9 cellular contexts compared by ENCODE assay signal in genomic region chr7:55020481-55020871, GRCh38. TPM values are rescaled to one million over a fixed set of nuclear protein-coding genes. Genes with fewer than 3 reads are reported as not detected.
A peak's percentile ranks its signal among the peaks of the same experiment; 100 is the strongest.
DNase-seq lines count a peak whose midpoint lies in the region; ATAC-seq and TF ChIP-seq lines count a peak whose summit lies in the region.
"Had no signal": no experiment of that assay in that cellular context is flagged by ENCODE, and none has a peak within 500 bp of the region (broad histone marks: within the 10 kb centered on the region; RNA-seq: fewer than 3 reads in every experiment).

No MANE protein-coding gene starts in this region.

- no peak overlapping the region for H3K27ac Mint-ChIP-seq in WTC11
- no peak overlapping the region for H3K27ac Mint-ChIP-seq in natural killer cell
- H3K27ac Mint-ChIP-seq: T-helper 1 cell treated with Interleukin-12 subunit alpha and Interleukin-12 subunit beta and Interleukin-4 antibody, amounts not matched to agents 30 μg/mL and 1 μg/mL, for 36 hours had no signal

- H3K4me1 ChIP-seq in ES-I3 (ENCODE audit: insufficient read depth, low read length) (peaks cover 8% of the 10 kb centered on the region), left ventricle myocardium inferior (peaks cover 37% of the 10 kb centered on the region)

- H3K4me3 Mint-ChIP-seq in WTC11 (peak overlapping the region; percentile 55), natural killer cell (no peak overlapping the region)
- H3K4me3 Mint-ChIP-seq: T-helper 1 cell treated with Interleukin-12 subunit alpha and Interleukin-12 subunit beta and Interleukin-4 antibody, amounts not matched to agents 30 μg/mL and 1 μg/mL, for 36 hours had no signal

- H3K9me3 ChIP-seq in ES-I3 (ENCODE audit: control insufficient read depth, insufficient read depth, low read length) (no peaks in the 10 kb centered on the region), left ventricle myocardium inferior (replicated peaks) (no peaks in the 10 kb centered on the region)

- peaks cover 5% of the 10 kb centered on the region; the same call in 1 of the 2 replicates for H3K4me1 Mint-ChIP-seq in WTC11
- no peaks in the 10 kb centered on the region for H3K4me1 Mint-ChIP-seq in natural killer cell

- CTCF ChIA-PET in WTC11 (lab: Charles Lee) = interaction anchor here (0.7 to 3.5 kb wide), 4 partner anchors 17 to 234 kb away, joined by 3 to 16 read pairs (median 3); no protein-coding TSS in a partner anchor

- intact Hi-C loops in left ventricle myocardium inferior (cut with micrococcal nuclease) (no loop called here), natural killer cell (cut with micrococcal nuclease) (no loop called here)

- peak overlapping the region; percentile 96 for H3K27ac ChIP-seq in left ventricle myocardium inferior (replicated peaks)

- TF ChIP-seq CTCF in WTC11 (IDR thresholded peaks at IDR 0.05) (no peak), left ventricle myocardium inferior (IDR thresholded peaks at IDR 0.05; ENCODE audit: borderline replicate concordance) (no peak), retinal pigment epithelial cell (conservative IDR thresholded peaks at IDR 0.05; ENCODE audit: low read depth, low read length) (no peak), natural killer cell (IDR thresholded peaks at IDR 0.05) (no peak)

- no peaks in the 10 kb centered on the region for H3K9me3 Mint-ChIP-seq in WTC11
- peaks cover 0 to 4% of the 10 kb centered on the region in 2 donors for H3K9me3 Mint-ChIP-seq in natural killer cell
- H3K9me3 Mint-ChIP-seq: T-helper 1 cell treated with Interleukin-12 subunit alpha and Interleukin-12 subunit beta and Interleukin-4 antibody, amounts not matched to agents 30 μg/mL and 1 μg/mL, for 36 hours had no signal

- ATAC-seq in WTC11 = no peak
- ATAC-seq in natural killer cell = no peak

- no peaks in the 10 kb centered on the region for H3K36me3 ChIP-seq in ES-I3 (ENCODE audit: insufficient read depth, low read length)
- H3K36me3 ChIP-seq in left ventricle myocardium inferior = no peaks in the 10 kb centered on the region

- H3K27me3 Mint-ChIP-seq in WTC11 (ENCODE audit: low read depth) (peaks cover 63% of the 10 kb centered on the region), natural killer cell (ENCODE audit: low read depth in 2 of 2) (peaks cover 37 to 49% of the 10 kb centered on the region in 2 donors)

- DNase-seq in WTC11 (ENCODE audit: low spot score) (no peak), left ventricle myocardium inferior (peak; percentile 45), retinal pigment epithelial cell (ENCODE audit: low read depth) (peak; percentile 70), medulla oblongata (ENCODE audit: extremely low spot score) (no peak), natural killer cell (no peak), NCI-H82 treated with DMSO at 0.1 percent for 48 hours (lab: John Stamatoyannopoulos, UW; ENCODE audit: unreplicated experiment) (no peak), anterior cingulate cortex (lab: John Stamatoyannopoulos, UW) (no peak)

- POLR2A ChIA-PET in WTC11 (lab: Charles Lee) = interaction anchor here (0.7 kb wide), 1 partner anchor 111 kb away, joined by 3 read pairs; no protein-coding TSS in a partner anchor

- H3K36me3 Mint-ChIP-seq in WTC11 (no peaks in the 10 kb centered on the region), natural killer cell (no peaks in the 10 kb centered on the region)

- peak overlapping the region; percentile 87; the same call in 1 of the 2 replicates for H3K9ac ChIP-seq in ES-I3 (ENCODE audit: low read depth, low read length)

- H3K4me3 ChIP-seq in left ventricle myocardium inferior (peak overlapping the region; percentile 85), retinal pigment epithelial cell (ENCODE audit: low read length) (peak overlapping the region; percentile 72)

- peaks cover 47% of the 10 kb centered on the region for H3K27me3 ChIP-seq in left ventricle myocardium inferior (ENCODE audit: low read depth)

TF ChIP-seq in WTC11, 78 proteins besides CTCF, POLR2A, EP300 and RAD21:
- no peak for TF ChIP-seq USF1 (CRISPR knock-in tag; IDR thresholded peaks at IDR 0.05)
- no peak for TF ChIP-seq NFE2L1 (CRISPR knock-in tag; IDR thresholded peaks at IDR 0.05)
- no peak for TF ChIP-seq SMAD4 (CRISPR knock-in tag; IDR thresholded peaks at IDR 0.05)
- no peak for TF ChIP-seq NR2C2 (CRISPR knock-in tag; IDR thresholded peaks at IDR 0.05)
- TF ChIP-seq MYBL2 (CRISPR knock-in tag; IDR thresholded peaks at IDR 0.05) = no peak
- TF ChIP-seq, protein P1, sequence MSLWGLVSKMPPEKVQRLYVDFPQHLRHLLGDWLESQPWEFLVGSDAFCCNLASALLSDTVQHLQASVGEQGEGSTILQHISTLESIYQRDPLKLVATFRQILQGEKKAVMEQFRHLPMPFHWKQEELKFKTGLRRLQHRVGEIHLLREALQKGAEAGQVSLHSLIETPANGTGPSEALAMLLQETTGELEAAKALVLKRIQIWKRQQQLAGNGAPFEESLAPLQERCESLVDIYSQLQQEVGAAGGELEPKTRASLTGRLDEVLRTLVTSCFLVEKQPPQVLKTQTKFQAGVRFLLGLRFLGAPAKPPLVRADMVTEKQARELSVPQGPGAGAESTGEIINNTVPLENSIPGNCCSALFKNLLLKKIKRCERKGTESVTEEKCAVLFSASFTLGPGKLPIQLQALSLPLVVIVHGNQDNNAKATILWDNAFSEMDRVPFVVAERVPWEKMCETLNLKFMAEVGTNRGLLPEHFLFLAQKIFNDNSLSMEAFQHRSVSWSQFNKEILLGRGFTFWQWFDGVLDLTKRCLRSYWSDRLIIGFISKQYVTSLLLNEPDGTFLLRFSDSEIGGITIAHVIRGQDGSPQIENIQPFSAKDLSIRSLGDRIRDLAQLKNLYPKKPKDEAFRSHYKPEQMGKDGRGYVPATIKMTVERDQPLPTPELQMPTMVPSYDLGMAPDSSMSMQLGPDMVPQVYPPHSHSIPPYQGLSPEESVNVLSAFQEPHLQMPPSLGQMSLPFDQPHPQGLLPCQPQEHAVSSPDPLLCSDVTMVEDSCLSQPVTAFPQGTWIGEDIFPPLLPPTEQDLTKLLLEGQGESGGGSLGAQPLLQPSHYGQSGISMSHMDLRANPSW (CRISPR knock-in tag; conservative IDR thresholded peaks at IDR 0.05; ENCODE audit: low read depth) = no peak
- TF ChIP-seq MLX (CRISPR knock-in tag; IDR thresholded peaks at IDR 0.05) = no peak
- TF ChIP-seq ZNF263 (CRISPR knock-in tag; IDR thresholded peaks at IDR 0.05; ENCODE audit: low read depth) = no peak
- TF ChIP-seq, protein P2, sequence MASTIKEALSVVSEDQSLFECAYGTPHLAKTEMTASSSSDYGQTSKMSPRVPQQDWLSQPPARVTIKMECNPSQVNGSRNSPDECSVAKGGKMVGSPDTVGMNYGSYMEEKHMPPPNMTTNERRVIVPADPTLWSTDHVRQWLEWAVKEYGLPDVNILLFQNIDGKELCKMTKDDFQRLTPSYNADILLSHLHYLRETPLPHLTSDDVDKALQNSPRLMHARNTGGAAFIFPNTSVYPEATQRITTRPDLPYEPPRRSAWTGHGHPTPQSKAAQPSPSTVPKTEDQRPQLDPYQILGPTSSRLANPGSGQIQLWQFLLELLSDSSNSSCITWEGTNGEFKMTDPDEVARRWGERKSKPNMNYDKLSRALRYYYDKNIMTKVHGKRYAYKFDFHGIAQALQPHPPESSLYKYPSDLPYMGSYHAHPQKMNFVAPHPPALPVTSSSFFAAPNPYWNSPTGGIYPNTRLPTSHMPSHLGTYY (CRISPR knock-in tag; IDR thresholded peaks at IDR 0.05) = no peak

RNA-seq across cellular contexts. Expression of gene EGFR, which starts 1.7 kb away (rescaled TPM):
- total RNA-seq in WTC11 (2021) (5.9 to 7.6 TPM (median 6.0 TPM) in 3 replicates), left ventricle myocardium inferior (6.1 TPM), natural killer cell (not detected)

Comparison
In these comparisons a context has a peak if more than half of its experiments do, and no peak if none do; other contexts are left out.
1. DNase-seq: peak in left ventricle myocardium inferior (single experiment) and retinal pigment epithelial cell (single experiment); none in WTC11 (single experiment), medulla oblongata (single experiment), natural killer cell (single experiment), NCI-H82 treated with DMSO at 0.1 percent for 48 hours (single experiment) and anterior cingulate cortex (0 of 58).